In genomic region chr1:89998306-89998705, GRCh38 we compare ENCODE assay signal across 17 cellular contexts. TPM values are rescaled to one million over a fixed set of nuclear protein-coding genes. Genes with fewer than 3 reads are reported as not detected.
DNase-seq lines count a peak whose midpoint lies in the region; ATAC-seq and TF ChIP-seq lines count a peak whose summit lies in the region.
"Had no signal": no experiment of that assay in that cellular context is flagged by ENCODE, and none has a peak within 500 bp of the region (broad histone marks: within the 10 kb centered on the region; RNA-seq: fewer than 3 reads in every experiment).

No MANE protein-coding gene starts in this region.

- no peaks in the 10 kb centered on the region for H3K27me3 Mint-ChIP-seq in MCF 10A (ENCODE audit: insufficient read depth, unreplicated experiment)
- H3K27me3 Mint-ChIP-seq: activated CD8-positive, alpha-beta T cell treated with anti-CD3 and anti-CD28 coated beads for 36 hours had no signal

- TF ChIP-seq POLR2A in breast epithelium (IDR thresholded peaks at IDR 0.05): no peak

- no peak overlapping the region for H3K27ac Mint-ChIP-seq in MCF 10A (ENCODE audit: low read depth, unreplicated experiment)
- H3K27ac Mint-ChIP-seq: activated CD8-positive, alpha-beta T cell treated with anti-CD3 and anti-CD28 coated beads for 36 hours; natural killer cell had no signal

- POLR2A ChIA-PET in MCF 10A (lab: Yijun Ruan, JAX): interaction anchor here (0.7 kb wide), 1 partner anchor 177 kb away, joined by 4 read pairs; the partner anchor contains the start of gene LRRC8D

- H3K27me3 ChIP-seq in breast epithelium (no peaks in the 10 kb centered on the region), left ventricle myocardium inferior (ENCODE audit: low read depth) (no peaks in the 10 kb centered on the region)
- H3K27me3 ChIP-seq: dorsolateral prefrontal cortex had no signal

- H3K27ac ChIP-seq in breast epithelium: no peak overlapping the region
- H3K27ac ChIP-seq in left ventricle myocardium inferior (replicated peaks): no peak overlapping the region

- H3K9me3 ChIP-seq in breast epithelium: no peaks in the 10 kb centered on the region
- no peaks in the 10 kb centered on the region for H3K9me3 ChIP-seq in left ventricle myocardium inferior (replicated peaks)
- H3K9me3 ChIP-seq: Caco-2 had no signal

- CTCF ChIA-PET in MCF 10A (lab: Yijun Ruan, JAX): interaction anchor here (0.7 kb wide), 1 partner anchor 30 kb away, joined by 3 read pairs; no protein-coding TSS in a partner anchor

- peak overlapping the region; percentile 19 for H3K4me3 Mint-ChIP-seq in MCF 10A (ENCODE audit: unreplicated experiment)
- H3K4me3 Mint-ChIP-seq: activated CD8-positive, alpha-beta T cell treated with anti-CD3 and anti-CD28 coated beads for 36 hours; natural killer cell had no signal

- H3K4me1 Mint-ChIP-seq in MCF 10A (ENCODE audit: insufficient read depth, unreplicated experiment): peaks cover 46% of the 10 kb centered on the region

- H3K36me3 ChIP-seq in breast epithelium (no peaks in the 10 kb centered on the region), left ventricle myocardium inferior (no peaks in the 10 kb centered on the region)

- H3K4me3 ChIP-seq in breast epithelium: no peak overlapping the region
- no peak overlapping the region for H3K4me3 ChIP-seq in fibroblast of pulmonary artery (replicated peaks; ENCODE audit: low read depth, low read length)
- no peak overlapping the region for H3K4me3 ChIP-seq in left ventricle myocardium inferior

- H3K9me3 Mint-ChIP-seq in MCF 10A (ENCODE audit: unreplicated experiment): no peaks in the 10 kb centered on the region
- H3K9me3 Mint-ChIP-seq: activated CD8-positive, alpha-beta T cell treated with anti-CD3 and anti-CD28 coated beads for 36 hours; natural killer cell had no signal

- peaks cover 35% of the 10 kb centered on the region for H3K36me3 Mint-ChIP-seq in MCF 10A (ENCODE audit: insufficient read depth, unreplicated experiment)
- H3K36me3 Mint-ChIP-seq: natural killer cell had no signal

- TF ChIP-seq CTCF in MCF 10A (IDR thresholded peaks at IDR 0.05; ENCODE audit: unreplicated experiment): no peak
- no peak for TF ChIP-seq CTCF in breast epithelium (IDR thresholded peaks at IDR 0.05)
- no peak for TF ChIP-seq CTCF in fibroblast of pulmonary artery (IDR thresholded peaks at IDR 0.05; ENCODE audit: low read length, missing control alignments)
- TF ChIP-seq CTCF in left ventricle myocardium inferior (IDR thresholded peaks at IDR 0.05; ENCODE audit: borderline replicate concordance): no peak

- intact Hi-C loops in MCF 10A (cut with micrococcal nuclease): loop anchor here (5.0 kb wide), 1 partner anchor 176 kb away; the partner anchor contains the start of gene LRRC8D
- intact Hi-C loops in breast epithelium (cut with DNase I; ENCODE audit: low total_unique reads): no loop called here
- intact Hi-C loops in left ventricle myocardium inferior (cut with micrococcal nuclease): no loop called here

- in situ Hi-C loops in SK-MEL-5 (cut with HindIII; ENCODE audit: low pct_unique_long_range_greater_than_20kb, low sequenced_read_pairs): no loop called here

- no TSS peak for BruUV-seq in MCF 10A (replicated peaks; lab: Mats Ljungman, UMichigan)

- ATAC-seq in HG03378 (IDR thresholded peaks at IDR 0.05; ENCODE audit: unreplicated experiment): no peak
- ATAC-seq: activated CD8-positive, alpha-beta T cell treated with anti-CD3 and anti-CD28 coated beads for 36 hours; natural killer cell; sciatic nerve had no signal

- DNase-seq in MCF 10A (ENCODE audit: unreplicated experiment) (no peak), breast epithelium (ENCODE audit: low spot score in 2 of 2) (no peak), SK-MEL-5 (ENCODE audit: low read depth, low spot score) (peak; percentile 55), fibroblast of pulmonary artery (ENCODE audit: low read depth) (peak; percentile 13), stromal cell of bone marrow (ENCODE audit: low read depth) (peak; percentile 47), NCI-H1092 treated with DMSO at 0.1 percent for 48 hours (lab: John Stamatoyannopoulos, UW) (no peak), left ventricle myocardium inferior (no peak)
- DNase-seq: activated CD8-positive, alpha-beta T cell treated with anti-CD3 and anti-CD28 coated beads for 36 hours; Caco-2; dorsolateral prefrontal cortex; mammary epithelial cell; natural killer cell; NCI-H2171 treated with DMSO at 0.1 percent for 48 hours; stimulated activated CD4-positive, alpha-beta T cell treated with anti-CD3 and anti-CD28 coated beads, Interleukin-2, amount 100 ng/mL, for 48 hours; stimulated activated CD8-positive, alpha-beta memory T cell treated with anti-CD3 and anti-CD28 coated beads, Interleukin-4, amount 100 ng/mL, for 48 hours had no signal

- H3K4me1 ChIP-seq in breast epithelium (no peaks in the 10 kb centered on the region), left ventricle myocardium inferior (peaks cover 79% of the 10 kb centered on the region)

RNA-seq across cellular contexts. Expression of gene ZNF326, which starts 3.4 kb away (rescaled TPM):
- 28.9 and 32.9 TPM in 2 replicates for total RNA-seq in MCF 10A (2022)
- total RNA-seq in breast epithelium: 10 to 100 TPM; 21.9 to 31.3 (median 23.6) TPM
- 6.0 and 8.4 TPM in 2 replicates for total RNA-seq in SK-MEL-5 (2014; rRNA removed; shearing (Covaris generic))
- 25.2 and 30.1 TPM in 2 replicates for polyA plus RNA-seq in SK-MEL-5 (2015; cell fraction: cytosol; rRNA removed)
- 96.9 and 113 TPM in 2 replicates for polyA plus RNA-seq in SK-MEL-5 (2015; cell fraction: nucleus; rRNA removed)
- total RNA-seq in left ventricle myocardium inferior: 18.1 TPM

Comparison
In these comparisons a context has a peak if more than half of its experiments do, and no peak if none do; other contexts are left out.
1. DNase-seq: peak in SK-MEL-5 (single experiment), fibroblast of pulmonary artery (single experiment) and stromal cell of bone marrow (single experiment); none in MCF 10A (single experiment), breast epithelium (0 of 2), NCI-H1092 treated with DMSO at 0.1 percent for 48 hours (single experiment) and left ventricle myocardium inferior (single experiment).